1 cellular context compared by ENCODE assay signal in the genomic region with DNA sequence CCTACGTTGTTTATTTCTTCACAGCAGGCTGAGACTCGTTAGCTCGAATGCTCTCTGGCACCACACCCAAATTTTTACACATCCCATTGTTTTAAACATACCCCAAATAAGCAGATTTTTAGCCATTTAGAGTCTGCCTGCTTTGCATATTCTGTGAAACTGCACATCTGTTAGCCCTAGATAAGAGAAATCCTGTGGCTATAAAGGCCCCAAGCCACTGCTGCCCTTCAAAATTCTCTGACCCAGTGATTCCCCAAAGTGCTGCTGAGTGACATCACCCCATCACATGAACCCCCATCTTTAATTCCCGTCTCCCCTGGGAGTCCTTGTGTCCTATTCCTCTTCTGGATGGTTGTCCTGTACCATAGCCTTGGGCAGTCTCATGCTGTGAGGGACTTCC.
TF ChIP-seq lines count a peak whose summit lies in the region.

No MANE protein-coding gene starts in this region.

TF ChIP-seq in K562, 482 proteins besides CTCF, POLR2A, EP300 and RAD21 (continued from another document and continues in another):
- TF ChIP-seq, protein P1, sequence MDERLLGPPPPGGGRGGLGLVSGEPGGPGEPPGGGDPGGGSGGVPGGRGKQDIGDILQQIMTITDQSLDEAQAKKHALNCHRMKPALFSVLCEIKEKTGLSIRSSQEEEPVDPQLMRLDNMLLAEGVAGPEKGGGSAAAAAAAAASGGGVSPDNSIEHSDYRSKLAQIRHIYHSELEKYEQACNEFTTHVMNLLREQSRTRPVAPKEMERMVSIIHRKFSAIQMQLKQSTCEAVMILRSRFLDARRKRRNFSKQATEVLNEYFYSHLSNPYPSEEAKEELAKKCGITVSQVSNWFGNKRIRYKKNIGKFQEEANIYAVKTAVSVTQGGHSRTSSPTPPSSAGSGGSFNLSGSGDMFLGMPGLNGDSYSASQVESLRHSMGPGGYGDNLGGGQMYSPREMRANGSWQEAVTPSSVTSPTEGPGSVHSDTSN (CRISPR knock-in tag; IDR thresholded peaks at IDR 0.05; ENCODE audit: low read depth) = no peak
- TF ChIP-seq, protein P1 (tag; conservative IDR thresholded peaks at IDR 0.05; ENCODE audit: low read depth) = 0 out of 2 replicates have a peak, but pooled peaks have one; percentile 23
- peak; percentile 28; the same call in 1 of the 2 replicates for TF ChIP-seq CTBP1 (IDR thresholded peaks at IDR 0.05; ENCODE audit: borderline replicate concordance)
- TF ChIP-seq, protein P2, sequence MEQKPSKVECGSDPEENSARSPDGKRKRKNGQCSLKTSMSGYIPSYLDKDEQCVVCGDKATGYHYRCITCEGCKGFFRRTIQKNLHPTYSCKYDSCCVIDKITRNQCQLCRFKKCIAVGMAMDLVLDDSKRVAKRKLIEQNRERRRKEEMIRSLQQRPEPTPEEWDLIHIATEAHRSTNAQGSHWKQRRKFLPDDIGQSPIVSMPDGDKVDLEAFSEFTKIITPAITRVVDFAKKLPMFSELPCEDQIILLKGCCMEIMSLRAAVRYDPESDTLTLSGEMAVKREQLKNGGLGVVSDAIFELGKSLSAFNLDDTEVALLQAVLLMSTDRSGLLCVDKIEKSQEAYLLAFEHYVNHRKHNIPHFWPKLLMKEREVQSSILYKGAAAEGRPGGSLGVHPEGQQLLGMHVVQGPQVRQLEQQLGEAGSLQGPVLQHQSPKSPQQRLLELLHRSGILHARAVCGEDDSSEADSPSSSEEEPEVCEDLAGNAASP (IDR thresholded peaks at IDR 0.05) = no peak
- TF ChIP-seq CC2D1A (IDR thresholded peaks at IDR 0.05) = peak; percentile 63; the same call in 1 of the 2 replicates
- no peak for TF ChIP-seq ZZZ3 (IDR thresholded peaks at IDR 0.05)
- TF ChIP-seq ATF1 (CRISPR knock-in tag; IDR thresholded peaks at IDR 0.05) = no peak
- 0 out of 2 replicates have a peak, but pooled peaks have one; percentile 12 for TF ChIP-seq ATF1 (tag; IDR thresholded peaks at IDR 0.05)
- TF ChIP-seq ZNF316 (IDR thresholded peaks at IDR 0.05) = peak; percentile 12; the same call in 1 of the 2 replicates
- TF ChIP-seq SRSF9 (IDR thresholded peaks at IDR 0.05; ENCODE audit: borderline replicate concordance, low read depth, low read length) = no peak
- peak; percentile 7; the same call in 1 of the 2 replicates for TF ChIP-seq NFIC (IDR thresholded peaks at IDR 0.05)
- TF ChIP-seq MTA2 (IDR thresholded peaks at IDR 0.05; ENCODE audit: low read depth) = peak; percentile 62
- TF ChIP-seq TRIM24 (IDR thresholded peaks at IDR 0.05) = peak; percentile 29 to 44; a peak in 1 of 4 replicates
- no peak for TF ChIP-seq ZKSCAN8 (CRISPR knock-in tag; IDR thresholded peaks at IDR 0.05)
- TF ChIP-seq, protein P3, sequence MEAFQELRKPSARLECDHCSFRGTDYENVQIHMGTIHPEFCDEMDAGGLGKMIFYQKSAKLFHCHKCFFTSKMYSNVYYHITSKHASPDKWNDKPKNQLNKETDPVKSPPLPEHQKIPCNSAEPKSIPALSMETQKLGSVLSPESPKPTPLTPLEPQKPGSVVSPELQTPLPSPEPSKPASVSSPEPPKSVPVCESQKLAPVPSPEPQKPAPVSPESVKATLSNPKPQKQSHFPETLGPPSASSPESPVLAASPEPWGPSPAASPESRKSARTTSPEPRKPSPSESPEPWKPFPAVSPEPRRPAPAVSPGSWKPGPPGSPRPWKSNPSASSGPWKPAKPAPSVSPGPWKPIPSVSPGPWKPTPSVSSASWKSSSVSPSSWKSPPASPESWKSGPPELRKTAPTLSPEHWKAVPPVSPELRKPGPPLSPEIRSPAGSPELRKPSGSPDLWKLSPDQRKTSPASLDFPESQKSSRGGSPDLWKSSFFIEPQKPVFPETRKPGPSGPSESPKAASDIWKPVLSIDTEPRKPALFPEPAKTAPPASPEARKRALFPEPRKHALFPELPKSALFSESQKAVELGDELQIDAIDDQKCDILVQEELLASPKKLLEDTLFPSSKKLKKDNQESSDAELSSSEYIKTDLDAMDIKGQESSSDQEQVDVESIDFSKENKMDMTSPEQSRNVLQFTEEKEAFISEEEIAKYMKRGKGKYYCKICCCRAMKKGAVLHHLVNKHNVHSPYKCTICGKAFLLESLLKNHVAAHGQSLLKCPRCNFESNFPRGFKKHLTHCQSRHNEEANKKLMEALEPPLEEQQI (IDR thresholded peaks at IDR 0.05) = peak; percentile 82
- TF ChIP-seq BDP1 (IDR thresholded peaks at IDR 0.05; ENCODE audit: insufficient read depth, insufficient read length) = no peak
- TF ChIP-seq NCOA2 (IDR thresholded peaks at IDR 0.05; ENCODE audit: partially characterized antibody in 2 of 2) = no peak
- peak; percentile 82 for TF ChIP-seq TEAD4 (IDR thresholded peaks at IDR 0.05; ENCODE audit: low read length)
- no peak for TF ChIP-seq TEAD4 (CRISPR knock-in tag; IDR thresholded peaks at IDR 0.05; ENCODE audit: borderline replicate concordance)
- TF ChIP-seq ZNF124 (CRISPR knock-in tag; IDR thresholded peaks at IDR 0.05) = no peak
- peak; percentile 65 for TF ChIP-seq MEIS2 (IDR thresholded peaks at IDR 0.05; ENCODE audit: partially characterized antibody)
- no peak for TF ChIP-seq MEF2A (IDR thresholded peaks at IDR 0.05; ENCODE audit: control insufficient read depth, low read depth, low read length)
- TF ChIP-seq CBFA2T3 (IDR thresholded peaks at IDR 0.05) = peak; percentile 84
- TF ChIP-seq ARHGAP35 (IDR thresholded peaks at IDR 0.05; ENCODE audit: partially characterized antibody) = no peak
- TF ChIP-seq XRCC3 (IDR thresholded peaks at IDR 0.05) = no peak
- no peak for TF ChIP-seq DDX20 (tag; IDR thresholded peaks at IDR 0.05; ENCODE audit: low read depth)
- peak; percentile 81 for TF ChIP-seq ATF7 (IDR thresholded peaks at IDR 0.05)
- TF ChIP-seq, protein P4, sequence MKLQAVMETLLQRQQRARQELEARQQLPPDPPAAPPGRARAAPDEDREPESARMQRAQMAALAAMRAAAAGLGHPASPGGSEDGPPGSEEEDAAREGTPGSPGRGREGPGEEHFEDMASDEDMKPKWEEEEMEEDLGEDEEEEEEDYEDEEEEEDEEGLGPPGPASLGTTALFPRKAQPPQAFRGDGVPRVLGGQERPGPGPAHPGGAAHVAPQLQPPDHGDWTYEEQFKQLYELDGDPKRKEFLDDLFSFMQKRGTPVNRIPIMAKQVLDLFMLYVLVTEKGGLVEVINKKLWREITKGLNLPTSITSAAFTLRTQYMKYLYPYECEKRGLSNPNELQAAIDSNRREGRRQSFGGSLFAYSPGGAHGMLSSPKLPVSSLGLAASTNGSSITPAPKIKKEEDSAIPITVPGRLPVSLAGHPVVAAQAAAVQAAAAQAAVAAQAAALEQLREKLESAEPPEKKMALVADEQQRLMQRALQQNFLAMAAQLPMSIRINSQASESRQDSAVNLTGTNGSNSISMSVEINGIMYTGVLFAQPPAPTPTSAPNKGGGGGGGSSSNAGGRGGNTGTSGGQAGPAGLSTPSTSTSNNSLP (IDR thresholded peaks at IDR 0.05; ENCODE audit: borderline replicate concordance, low read depth, low read length) = 0 out of 2 replicates have a peak, but pooled peaks have one; percentile 45
- TF ChIP-seq NRF1 (conservative IDR thresholded peaks at IDR 0.05 in 1 of 2, IDR thresholded peaks at IDR 0.05 in 1 of 2) = no peak
- peak; percentile 96 for TF ChIP-seq SOX6 (IDR thresholded peaks at IDR 0.05)
- TF ChIP-seq ZNF507 (tag; conservative IDR thresholded peaks at IDR 0.05) = no peak
- no peak for TF ChIP-seq POLR2H (tag; IDR thresholded peaks at IDR 0.05; ENCODE audit: low read depth)
- TF ChIP-seq NCOR1 (IDR thresholded peaks at IDR 0.05) = peak; percentile 57
- TF ChIP-seq ARID1B (IDR thresholded peaks at IDR 0.05) = peak; percentile 93
- TF ChIP-seq, protein P5, sequence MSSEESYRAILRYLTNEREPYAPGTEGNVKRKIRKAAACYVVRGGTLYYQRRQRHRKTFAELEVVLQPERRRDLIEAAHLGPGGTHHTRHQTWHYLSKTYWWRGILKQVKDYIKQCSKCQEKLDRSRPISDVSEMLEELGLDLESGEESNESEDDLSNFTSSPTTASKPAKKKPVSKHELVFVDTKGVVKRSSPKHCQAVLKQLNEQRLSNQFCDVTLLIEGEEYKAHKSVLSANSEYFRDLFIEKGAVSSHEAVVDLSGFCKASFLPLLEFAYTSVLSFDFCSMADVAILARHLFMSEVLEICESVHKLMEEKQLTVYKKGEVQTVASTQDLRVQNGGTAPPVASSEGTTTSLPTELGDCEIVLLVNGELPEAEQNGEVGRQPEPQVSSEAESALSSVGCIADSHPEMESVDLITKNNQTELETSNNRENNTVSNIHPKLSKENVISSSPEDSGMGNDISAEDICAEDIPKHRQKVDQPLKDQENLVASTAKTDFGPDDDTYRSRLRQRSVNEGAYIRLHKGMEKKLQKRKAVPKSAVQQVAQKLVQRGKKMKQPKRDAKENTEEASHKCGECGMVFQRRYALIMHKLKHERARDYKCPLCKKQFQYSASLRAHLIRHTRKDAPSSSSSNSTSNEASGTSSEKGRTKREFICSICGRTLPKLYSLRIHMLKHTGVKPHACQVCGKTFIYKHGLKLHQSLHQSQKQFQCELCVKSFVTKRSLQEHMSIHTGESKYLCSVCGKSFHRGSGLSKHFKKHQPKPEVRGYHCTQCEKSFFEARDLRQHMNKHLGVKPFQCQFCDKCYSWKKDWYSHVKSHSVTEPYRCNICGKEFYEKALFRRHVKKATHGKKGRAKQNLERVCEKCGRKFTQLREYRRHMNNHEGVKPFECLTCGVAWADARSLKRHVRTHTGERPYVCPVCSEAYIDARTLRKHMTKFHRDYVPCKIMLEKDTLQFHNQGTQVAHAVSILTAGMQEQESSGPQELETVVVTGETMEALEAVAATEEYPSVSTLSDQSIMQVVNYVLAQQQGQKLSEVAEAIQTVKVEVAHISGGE (CRISPR knock-in tag; IDR thresholded peaks at IDR 0.05) = no peak
- TF ChIP-seq FOXM1 (IDR thresholded peaks at IDR 0.05; ENCODE audit: low read depth) = peak; percentile 59
- no peak for TF ChIP-seq FOXM1 (CRISPR knock-in tag; IDR thresholded peaks at IDR 0.05; ENCODE audit: low read depth)
- TF ChIP-seq ZNF511 (CRISPR knock-in tag; IDR thresholded peaks at IDR 0.05) = no peak
- peak in 1 of 2 experiments; percentile 42; a peak in 1 of 4 replicates for TF ChIP-seq HDAC1 (IDR thresholded peaks at IDR 0.05)
- peak in 1 of 2 experiments; percentile 28; a peak in 1 of 3 replicates for TF ChIP-seq CBX3 (IDR thresholded peaks at IDR 0.05; ENCODE audit: borderline replicate concordance in 1 of 2, low read length in 2 of 2)
- TF ChIP-seq, protein P6, sequence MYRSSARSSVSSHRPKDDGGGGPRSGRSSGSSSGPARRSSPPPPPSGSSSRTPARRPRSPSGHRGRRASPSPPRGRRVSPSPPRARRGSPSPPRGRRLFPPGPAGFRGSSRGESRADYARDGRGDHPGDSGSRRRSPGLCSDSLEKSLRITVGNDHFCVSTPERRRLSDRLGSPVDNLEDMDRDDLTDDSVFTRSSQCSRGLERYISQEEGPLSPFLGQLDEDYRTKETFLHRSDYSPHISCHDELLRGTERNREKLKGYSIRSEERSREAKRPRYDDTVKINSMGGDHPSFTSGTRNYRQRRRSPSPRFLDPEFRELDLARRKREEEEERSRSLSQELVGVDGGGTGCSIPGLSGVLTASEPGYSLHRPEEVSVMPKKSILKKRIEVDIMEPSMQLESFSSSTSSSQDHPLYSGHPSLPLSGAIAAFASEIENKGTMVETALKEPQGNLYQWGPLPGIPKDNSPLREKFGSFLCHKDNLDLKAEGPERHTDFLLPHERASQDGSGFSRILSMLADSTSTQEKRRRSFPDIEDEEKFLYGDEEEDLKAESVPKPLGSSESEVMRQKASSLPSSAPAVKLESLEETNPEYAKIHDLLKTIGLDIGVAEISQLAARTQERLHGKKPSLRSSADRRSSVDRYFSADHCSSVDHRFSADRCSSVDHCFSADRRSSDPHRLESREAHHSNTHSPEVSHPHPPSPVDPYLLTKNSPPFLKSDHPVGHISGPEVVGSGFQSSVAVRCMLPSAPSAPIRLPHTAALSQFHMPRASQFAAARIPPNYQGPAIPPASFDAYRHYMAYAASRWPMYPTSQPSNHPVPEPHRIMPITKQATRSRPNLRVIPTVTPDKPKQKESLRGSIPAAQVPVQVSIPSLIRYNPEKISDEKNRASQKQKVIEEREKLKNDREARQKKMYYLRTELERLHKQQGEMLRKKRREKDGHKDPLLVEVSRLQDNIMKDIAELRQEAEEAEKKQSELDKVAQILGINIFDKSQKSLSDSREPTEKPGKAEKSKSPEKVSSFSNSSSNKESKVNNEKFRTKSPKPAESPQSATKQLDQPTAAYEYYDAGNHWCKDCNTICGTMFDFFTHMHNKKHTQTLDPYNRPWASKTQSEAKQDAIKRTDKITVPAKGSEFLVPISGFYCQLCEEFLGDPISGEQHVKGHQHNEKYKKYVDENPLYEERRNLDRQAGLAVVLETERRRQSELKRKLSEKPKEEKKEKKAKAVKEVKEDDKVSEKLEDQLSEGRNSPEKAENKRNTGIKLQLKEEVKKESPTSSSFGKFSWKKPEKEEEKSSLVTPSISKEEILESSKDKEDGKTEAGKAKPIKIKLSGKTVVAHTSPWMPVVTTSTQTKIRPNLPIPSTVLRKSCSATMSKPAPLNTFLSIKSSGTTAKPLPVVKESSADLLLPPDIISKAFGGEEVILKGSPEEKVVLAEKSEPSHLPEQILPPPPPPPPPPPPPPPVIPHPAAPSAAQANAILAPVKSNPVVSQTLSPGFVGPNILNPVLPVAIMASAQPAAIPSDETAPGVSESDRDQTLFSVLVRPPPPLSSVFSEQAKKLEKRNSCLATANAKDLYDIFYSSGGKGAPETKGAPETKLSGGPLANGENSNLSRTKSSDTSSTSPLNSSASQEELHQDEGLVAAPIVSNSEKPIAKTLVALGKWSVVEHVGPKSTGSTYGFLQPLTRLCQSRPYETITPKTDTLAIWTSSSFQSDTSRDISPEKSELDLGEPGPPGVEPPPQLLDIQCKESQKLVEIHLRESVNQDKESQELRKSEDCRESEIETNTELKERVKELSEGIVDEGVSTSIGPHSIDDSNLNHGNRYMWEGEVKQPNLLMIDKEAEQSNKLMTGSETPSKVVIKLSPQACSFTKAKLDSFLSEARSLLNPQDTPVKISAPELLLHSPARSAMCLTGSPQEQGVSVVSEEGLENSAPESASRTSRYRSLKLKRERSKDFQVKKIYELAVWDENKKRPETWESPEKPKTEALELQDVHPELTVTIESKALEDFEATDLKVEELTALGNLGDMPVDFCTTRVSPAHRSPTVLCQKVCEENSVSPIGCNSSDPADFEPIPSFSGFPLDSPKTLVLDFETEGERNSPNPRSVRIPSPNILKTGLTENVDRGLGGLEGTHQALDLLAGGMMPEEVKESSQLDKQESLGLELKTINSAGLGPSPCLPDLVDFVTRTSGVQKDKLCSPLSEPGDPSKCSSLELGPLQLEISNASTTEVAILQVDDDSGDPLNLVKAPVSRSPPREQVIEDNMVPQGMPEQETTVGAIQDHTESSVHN (IDR thresholded peaks at IDR 0.05; ENCODE audit: borderline replicate concordance in 1 of 2, low read depth in 1 of 2) = no peak
- TF ChIP-seq SMAD4 (CRISPR knock-in tag; conservative IDR thresholded peaks at IDR 0.05) = no peak; the same call in 1 of the 2 replicates
- TF ChIP-seq RBM22 (IDR thresholded peaks at IDR 0.05; ENCODE audit: low read depth, low read length, poor library complexity, severe bottlenecking) = no peak
